ENCODE assay signal across 19 cellular contexts in the genomic region with DNA sequence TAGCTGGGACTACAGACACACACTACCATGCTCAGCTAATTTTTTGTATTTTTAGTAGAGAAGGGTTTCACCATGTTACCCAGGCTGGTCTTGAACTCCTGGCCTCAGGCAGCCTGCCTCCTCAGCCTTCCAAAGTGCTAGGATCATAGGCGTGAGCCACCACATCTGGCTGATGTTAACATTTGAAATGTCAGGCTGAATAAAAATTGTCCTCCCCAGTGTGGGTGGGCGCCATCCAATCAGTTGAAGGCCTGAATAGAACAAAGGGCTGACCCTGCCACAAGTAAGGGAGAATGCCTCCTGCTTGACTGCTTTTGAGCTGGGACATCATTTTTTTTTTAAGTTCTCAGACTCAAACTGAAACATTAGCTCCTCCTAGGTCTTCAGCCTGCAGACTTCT. TPM values are rescaled to one million over a fixed set of nuclear protein-coding genes. Genes with fewer than 3 reads are reported as not detected.
DNase-seq lines count a peak whose midpoint lies in the region; ATAC-seq and TF ChIP-seq lines count a peak whose summit lies in the region.
"Had no signal": no experiment of that assay in that cellular context is flagged by ENCODE, and none has a peak within 500 bp of the region (broad histone marks: within the 10 kb centered on the region; RNA-seq: fewer than 3 reads in every experiment).

No MANE protein-coding gene starts in this region.

- H3K4me3 ChIP-seq in BLaER1 (no peak overlapping the region), coronary artery (no peak overlapping the region), neutrophil (ENCODE audit: low read depth in 1 of 2, low read length in 1 of 2) (peak overlapping the region; percentile 56 to 68), body of pancreas (no peak overlapping the region)
- H3K4me3 ChIP-seq: dorsolateral prefrontal cortex, gastrocnemius medialis, GM23338, pancreas, right lobe of liver had no signal

- H3K27ac ChIP-seq in BLaER1 (no peak overlapping the region), coronary artery (no peak overlapping the region), neutrophil (peak overlapping the region; percentile 94), body of pancreas (no peak overlapping the region)
- H3K27ac ChIP-seq: pancreas had no signal

- H3K4me3 Mint-ChIP-seq in IgD-negative memory B cell: peak overlapping the region in 2 of 4 donors; percentile 90 to 93
- H3K4me3 Mint-ChIP-seq: CD8-positive, alpha-beta T cell; GM23338 had no signal

- peak overlapping the region; percentile 80 for H3K4me2 ChIP-seq in BLaER1
- H3K4me2 ChIP-seq: GM23338 had no signal

- WGBS in body of pancreas, 2 donors: 91 to 92% methylated on average over 2 of the region's 2 CpGs

- no peaks in the 10 kb centered on the region for H4K20me1 ChIP-seq in BLaER1

- no peak for ATAC-seq in body of pancreas
- ATAC-seq: CD8-positive, alpha-beta T cell; gastrocnemius medialis; GM23338; pancreas; right lobe of liver had no signal

- H3K4me1 ChIP-seq in BLaER1 (peaks cover 29% of the 10 kb centered on the region), neutrophil (ENCODE audit: control insufficient read depth in 1 of 2, insufficient read depth in 1 of 2, low read depth in 1 of 2, low read length in 1 of 2) (peaks cover 39 to 51% of the 10 kb centered on the region in 2 experiments), body of pancreas (peaks cover 43% of the 10 kb centered on the region)

- peak; percentile 50 for DNase-seq in coronary artery (ENCODE audit: low spot score)
- DNase-seq in CD1c-positive myeloid dendritic cell (ENCODE audit: extremely low spot score): no peak
- DNase-seq in iPS-NIHi7 (ENCODE audit: extremely low spot score): no peak
- no peak for DNase-seq in body of pancreas
- no peak for DNase-seq in NOMO-1 treated with dmso at 0.1 percent for 144 hours (lab: John Stamatoyannopoulos, UW; ENCODE audit: unreplicated experiment)
- DNase-seq: activated CD4-positive, CD25-positive, alpha-beta regulatory T cell treated with anti-CD3 and anti-CD28 coated beads, Interleukin-2, amount 50 U/mL, for 72 hours; CD8-positive, alpha-beta T cell; gastrocnemius medialis; NCI-H1092 treated with DMSO at 0.1 percent for 48 hours; NCI-H2029 treated with DMSO at 0.1 percent for 48 hours; pancreas had no signal

- intact Hi-C loops in body of pancreas (cut with DNase I): no loop called here

- H3K36me3 Mint-ChIP-seq in IgD-negative memory B cell: no peaks in the 10 kb centered on the region
- H3K36me3 Mint-ChIP-seq: CD8-positive, alpha-beta T cell had no signal

- no peaks in the 10 kb centered on the region for H3K9me3 ChIP-seq in BLaER1
- H3K9me3 ChIP-seq in neutrophil: no peaks in the 10 kb centered on the region
- H3K9me3 ChIP-seq in body of pancreas: no peaks in the 10 kb centered on the region
- H3K9me3 ChIP-seq: gastrocnemius medialis, pancreas, right lobe of liver had no signal

- H3K9ac ChIP-seq in BLaER1: no peak overlapping the region

- no peak for TF ChIP-seq POLR2A in body of pancreas (IDR thresholded peaks at IDR 0.05)

- no peak for TF ChIP-seq CTCF in coronary artery (IDR thresholded peaks at IDR 0.05)
- no peak for TF ChIP-seq CTCF in neutrophil (IDR thresholded peaks at IDR 0.05)
- no peak for TF ChIP-seq CTCF in body of pancreas (IDR thresholded peaks at IDR 0.05)

- H3K4me1 Mint-ChIP-seq in IgD-negative memory B cell: peaks cover 35 to 63% (median 43%) of the 10 kb centered on the region in 3 donors

- H3K36me3 ChIP-seq in BLaER1 (no peaks in the 10 kb centered on the region), neutrophil (no peaks in the 10 kb centered on the region), body of pancreas (replicated peaks in 1 of 2; ENCODE audit: insufficient read depth in 1 of 2, low read depth in 2 of 2) (no peaks in the 10 kb centered on the region)
- H3K36me3 ChIP-seq: gastrocnemius medialis, pancreas, right lobe of liver had no signal

- H3K27me3 Mint-ChIP-seq in IgD-negative memory B cell: peaks cover 4% of the 10 kb centered on the region
- H3K27me3 Mint-ChIP-seq: stimulated activated naive B cell treated with anti-CD40 and anti-IgM and Interleukin-4, amounts not matched to agents 10 μg/mL and 1 μg/mL and 100 μg/mL, for 72 hours had no signal

- H3K27ac Mint-ChIP-seq in IgD-negative memory B cell: peak overlapping the region; percentile 82 to 95 (median 82)
- H3K27ac Mint-ChIP-seq: GM23338 had no signal

- H3K27me3 ChIP-seq in BLaER1 (no peaks in the 10 kb centered on the region), neutrophil (no peaks in the 10 kb centered on the region), body of pancreas (no peaks in the 10 kb centered on the region)
- H3K27me3 ChIP-seq: dorsolateral prefrontal cortex, gastrocnemius medialis, pancreas, right lobe of liver had no signal

- H3K9me3 Mint-ChIP-seq in IgD-negative memory B cell: no peaks in the 10 kb centered on the region
- H3K9me3 Mint-ChIP-seq: activated T-helper 2 cell treated with anti-CD3 and anti-CD28 coated beads, Interferon-gamma antibody, Interleukin-2, Interleukin-4, amounts not matched to agents 10 μg/mL and 5 μg/mL and 100 μg/mL, durations not matched to agents 14 hours and 24 hours and 36 hours; CD8-positive, alpha-beta T cell; GM23338 had no signal

RNA-seq across cellular contexts. Expression of a gene that starts 21.0 kb away (rescaled TPM):
- 14.0 TPM for polyA plus RNA-seq in IgD-negative memory B cell
- 100 to 1,000 TPM; 376 to 784 TPM for total RNA-seq in body of pancreas

Comparison
In these comparisons a context has a peak if more than half of its experiments do, and no peak if none do; other contexts are left out.
1. H3K4me3 ChIP-seq: peak in neutrophil (2 of 2); none in BLaER1 (single experiment), coronary artery (single experiment) and body of pancreas (0 of 2).